Comparison of ENCODE assay signal across 10 cellular contexts in genomic region chr4:73870260-73870659, GRCh38. TPM values are rescaled to one million over a fixed set of nuclear protein-coding genes. Genes with fewer than 3 reads are reported as not detected.
DNase-seq lines count a peak whose midpoint lies in the region; ATAC-seq and TF ChIP-seq lines count a peak whose summit lies in the region.
"Had no signal": no experiment of that assay in that cellular context is flagged by ENCODE, and none has a peak within 500 bp of the region (broad histone marks: within the 10 kb centered on the region; RNA-seq: fewer than 3 reads in every experiment).

No MANE protein-coding gene starts in this region.

- peak; percentile 2 for TF ChIP-seq CTCF in choroid plexus epithelial cell (conservative IDR thresholded peaks at IDR 0.05; ENCODE audit: low read depth, low read length)
- no peak for TF ChIP-seq CTCF in kidney epithelial cell (IDR thresholded peaks at IDR 0.05; ENCODE audit: insufficient read depth, low read length, poor library complexity, severe bottlenecking)
- TF ChIP-seq CTCF in suprapubic skin (IDR thresholded peaks at IDR 0.05): no peak

- no peaks in the 10 kb centered on the region for H3K27me3 ChIP-seq in kidney epithelial cell (ENCODE audit: control insufficient read depth, insufficient read depth, low read length)
- H3K27me3 ChIP-seq in suprapubic skin: peaks cover 25% of the 10 kb centered on the region
- H3K27me3 ChIP-seq: right lobe of liver had no signal

- DNase-seq in LoVo (ENCODE audit: low spot score): peak; percentile 52
- peak; percentile 66 for DNase-seq in choroid plexus epithelial cell (ENCODE audit: low read depth)
- no peak for DNase-seq in kidney epithelial cell (ENCODE audit: low read depth)
- DNase-seq in suprapubic skin (ENCODE audit: low spot score in 2 of 2): no peak
- DNase-seq: amniotic stem cell; stimulated activated naive CD8-positive, alpha-beta T cell treated with anti-CD3 and anti-CD28 coated beads, Interleukin-15, amount 100 ng/mL, for 72 hours had no signal

- no peaks in the 10 kb centered on the region for H3K9me3 ChIP-seq in suprapubic skin
- H3K9me3 ChIP-seq: right lobe of liver had no signal

- H3K27ac ChIP-seq in suprapubic skin: no peak overlapping the region

- H3K36me3 ChIP-seq in kidney epithelial cell (ENCODE audit: control insufficient read depth, insufficient read depth, low read length) (no peaks in the 10 kb centered on the region), suprapubic skin (no peaks in the 10 kb centered on the region)
- H3K36me3 ChIP-seq: right lobe of liver had no signal

- ATAC-seq in GM19351 (IDR thresholded peaks at IDR 0.05; ENCODE audit: unreplicated experiment) (no peak), HG03439 (IDR thresholded peaks at IDR 0.05; ENCODE audit: unreplicated experiment) (no peak), HG02678 (IDR thresholded peaks at IDR 0.05; ENCODE audit: unreplicated experiment) (no peak)

- no peak for TF ChIP-seq POLR2A in suprapubic skin (IDR thresholded peaks at IDR 0.05)

- 76% methylated on average over 3 of the region's 3 CpGs for WGBS in suprapubic skin

- no peak for TF ChIP-seq EP300 in suprapubic skin (IDR thresholded peaks at IDR 0.05)

- peaks cover 20% of the 10 kb centered on the region for H3K4me1 ChIP-seq in suprapubic skin

- H3K4me3 ChIP-seq in choroid plexus epithelial cell (ENCODE audit: low read depth, low read length) (peak overlapping the region; percentile 60), kidney epithelial cell (ENCODE audit: low read depth, low read length) (peak overlapping the region; percentile 70), suprapubic skin (peak overlapping the region; percentile 59)

RNA-seq across cellular contexts. Expression of gene CXCL1, which starts 1.1 kb away (rescaled TPM):
- total RNA-seq in kidney epithelial cell (75.9 and 112 TPM in 2 replicates), suprapubic skin (1 to 10 TPM in 1 of 4 donors, under 1 TPM in 1, not detected in 2; 0.59 to 1.7 TPM)

RNA-seq across cellular contexts. Expression of gene PF4V1, which starts 17.2 kb away (rescaled TPM):
- total RNA-seq in kidney epithelial cell (not detected in 2 replicates), suprapubic skin (not detected)
- total RNA-seq: right lobe of liver had no signal

RNA-seq across cellular contexts. Expression of gene CXCL6, which starts 33.8 kb away (rescaled TPM):
- 2.1 and 6.6 TPM in 2 replicates for total RNA-seq in kidney epithelial cell
- total RNA-seq in suprapubic skin: not detected

Comparison
In these comparisons a context has a peak if more than half of its experiments do, and no peak if none do; other contexts are left out.
1. DNase-seq: peak in LoVo (single experiment) and choroid plexus epithelial cell (single experiment); none in kidney epithelial cell (single experiment) and suprapubic skin (0 of 2).
2. RNA of gene CXCL1, which starts 1.1 kb away (total RNA-seq): 75.9 to 112 TPM in kidney epithelial cell; 0.59 to 1.7 TPM in suprapubic skin; every median in the first group is over 10 times any median in the second.
3. Peak in every context shown above with its lines, with median percentiles within 50 percentile points of each other: H3K4me3 ChIP-seq.